In the genomic region with DNA sequence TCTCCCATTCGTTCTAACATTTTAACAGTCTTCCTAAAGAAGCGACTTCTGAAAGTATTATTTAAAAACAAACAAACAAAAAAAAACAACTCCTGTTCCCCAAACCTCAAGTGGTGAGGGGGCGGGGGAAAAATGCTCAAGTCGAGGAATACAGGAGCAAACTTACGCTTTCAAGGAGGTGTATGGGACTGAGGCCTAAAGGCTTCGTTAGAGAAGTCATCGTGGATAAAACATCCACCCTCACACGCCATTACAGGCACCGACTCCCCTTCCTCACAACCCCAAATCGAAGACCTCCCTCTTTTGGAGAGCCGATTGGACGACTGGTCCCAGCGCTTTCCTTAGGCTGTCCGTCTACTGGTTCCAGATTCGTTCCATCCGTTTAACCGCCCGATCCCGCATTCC, we compare ENCODE assay signal across 9 cellular contexts. TPM values are rescaled to one million over a fixed set of nuclear protein-coding genes. Genes with fewer than 3 reads are reported as not detected.
DNase-seq lines count a peak whose midpoint lies in the region; ATAC-seq and TF ChIP-seq lines count a peak whose summit lies in the region.
"Had no signal": no experiment of that assay in that cellular context is flagged by ENCODE, and none has a peak within 500 bp of the region (broad histone marks: within the 10 kb centered on the region; RNA-seq: fewer than 3 reads in every experiment).

No MANE protein-coding gene starts in this region.

- H3K36me3 ChIP-seq in heart right ventricle (peaks cover 0 to 34% (median 23%) of the 10 kb centered on the region in 9 donors), mammary epithelial cell (ENCODE audit: insufficient read depth, low read length) (peaks cover 25% of the 10 kb centered on the region), mesendoderm (ENCODE audit: control insufficient read depth, insufficient read depth, low read length) (peaks cover 11% of the 10 kb centered on the region), aorta (ENCODE audit: control insufficient read depth in 1 of 2, insufficient read depth in 2 of 2, low read length in 1 of 2) (peaks cover 0 to 5% of the 10 kb centered on the region in 2 donors)

- peak overlapping the region; percentile 93 for H3K56ac ChIP-seq in mesendoderm (ENCODE audit: low read length)

- peak overlapping the region; percentile 32 to 95 (median 91) for H3K27ac ChIP-seq in heart right ventricle
- peak overlapping the region; percentile 98 for H3K27ac ChIP-seq in mammary epithelial cell (ENCODE audit: insufficient read depth, low read depth, low read length)
- H3K27ac ChIP-seq in mesendoderm (ENCODE audit: low read depth, low read length): peak overlapping the region; percentile 72
- H3K27ac ChIP-seq in aorta (ENCODE audit: low read depth in 1 of 2, low read length in 2 of 2): peak overlapping the region; percentile 46 to 83

- H3K23ac ChIP-seq in mesendoderm (ENCODE audit: low read length): no peak overlapping the region

- BruUV-seq in mammary epithelial cell (replicated peaks; lab: Mats Ljungman, UMichigan): TSS peak; percentile 83

- no peaks in the 10 kb centered on the region for H3K79me1 ChIP-seq in mesendoderm (ENCODE audit: low read length)

- H3K9me3 ChIP-seq in heart right ventricle (no peaks in the 10 kb centered on the region), mammary epithelial cell (replicated peaks; ENCODE audit: insufficient read depth, low read length) (no peaks in the 10 kb centered on the region), aorta (ENCODE audit: control insufficient read depth, low read length) (no peaks in the 10 kb centered on the region)

- no peaks in the 10 kb centered on the region; the same call in none of the 2 replicates for H3K36me3 Mint-ChIP-seq in HFFc6 (ENCODE audit: low read depth)

- H3K18ac ChIP-seq in mesendoderm (ENCODE audit: low read length): peak overlapping the region; percentile 17

- H3K79me2 ChIP-seq in mammary epithelial cell (ENCODE audit: insufficient read depth, low read length) (peaks cover 88% of the 10 kb centered on the region), mesendoderm (ENCODE audit: control insufficient read depth, insufficient read depth, low read length) (peaks cover 76% of the 10 kb centered on the region)

- intact Hi-C loops in heart right ventricle (cut with DNase I) (loop anchor here in 2 of 10 donors (2.0 kb wide), 2 partner anchors 18 to 20 kb away; no protein-coding TSS in a partner anchor), cardiac septum (cut with DNase I) (no loop called here), mammary epithelial cell (cut with micrococcal nuclease) (loop anchor here (1.0 kb wide), 2 partner anchors 28 to 59 kb away; no protein-coding TSS in a partner anchor), aorta (cut with DNase I) (loop anchor here in 1 of 2 donors (1.0 to 2.0 kb wide), 2 partner anchors 20 to 45 kb away; no protein-coding TSS in a partner anchor), posterior cingulate gyrus (cut with DNase I) (no loop called here)

- in situ Hi-C loops in mammary epithelial cell (cut with MboI; ENCODE audit: low sequenced_read_pairs in 2 of 2): no loop called here

- H2AFZ ChIP-seq in mammary epithelial cell (ENCODE audit: low read depth, low read length): peak overlapping the region; percentile 29

- dilution Hi-C loops in mammary epithelial cell (cut with HindIII; ENCODE audit: low sequenced_read_pairs): no loop called here

- no peak overlapping the region for H2AK5ac ChIP-seq in mesendoderm (ENCODE audit: low read length)

- no peak overlapping the region for H2BK15ac ChIP-seq in mesendoderm (replicated peaks; ENCODE audit: low read depth)

- H3K27me3 ChIP-seq in heart right ventricle: no peaks in the 10 kb centered on the region
- no peaks in the 10 kb centered on the region for H3K27me3 ChIP-seq in mammary epithelial cell (ENCODE audit: insufficient read depth, low read length)
- H3K27me3 ChIP-seq in mesendoderm (ENCODE audit: insufficient read depth, low read length, poor library complexity): no peaks in the 10 kb centered on the region
- no peaks in the 10 kb centered on the region for H3K27me3 ChIP-seq in aorta (ENCODE audit: control insufficient read depth in 1 of 2, insufficient read depth in 2 of 2, low read length in 1 of 2)

- no peak for DNase-seq in heart right ventricle
- DNase-seq in cardiac septum (ENCODE audit: low spot score): no peak
- no peak for DNase-seq in mammary epithelial cell
- no peak for DNase-seq in mesendoderm
- DNase-seq in aorta: no peak
- DNase-seq in HFFc6: no peak
- no peak for DNase-seq in SHP77 (lab: John Stamatoyannopoulos, UW)
- DNase-seq in posterior cingulate gyrus: no peak

- WGBS in heart right ventricle, 2 donors: 0% methylated on average over 19 of the region's 19 CpGs
- 2% methylated on average over 19 of the region's 19 CpGs for WGBS in mammary epithelial cell (ENCODE audit: low coverage, missing lambda C conversion rate)
- no CpG with 5 or more reads among the region's 19 CpGs for WGBS in mesendoderm (ENCODE audit: extremely low coverage, insufficient coverage, low lambda C conversion rate)
- WGBS in aorta, 2 donors: 0% methylated on average over 19 of the region's 19 CpGs

- CTCF ChIA-PET in mammary epithelial cell (lab: Charles Lee; ENCODE audit: low non-redundant PET): interaction anchor here (0.6 to 1.4 kb wide), 4 partner anchors 20 to 82 kb away, joined by 3 to 6 read pairs (median 6); a partner anchor contains a TSS

- no peaks in the 10 kb centered on the region for H3K9me3 Mint-ChIP-seq in HFFc6
- H3K9me3 Mint-ChIP-seq: activated CD4-positive, alpha-beta T cell treated with anti-CD3 and anti-CD28 coated beads, Interleukin-2, amount 10 ng/mL, durations not matched to agents 24 days and 14 days had no signal

- no peak overlapping the region for H3K4me3 Mint-ChIP-seq in HFFc6
- H3K4me3 Mint-ChIP-seq: activated CD4-positive, alpha-beta T cell treated with anti-CD3 and anti-CD28 coated beads, Interleukin-2, amount 10 ng/mL, durations not matched to agents 24 days and 14 days had no signal

- TF ChIP-seq CTCF in heart right ventricle (IDR thresholded peaks at IDR 0.05) (no peak), mammary epithelial cell (conservative IDR thresholded peaks at IDR 0.05 in 1 of 2, IDR thresholded peaks at IDR 0.05 in 1 of 2; ENCODE audit: extremely low read depth in 1 of 2, insufficient read depth in 1 of 2, low read depth in 1 of 2, low read length in 2 of 2) (no peak), HFFc6 (IDR thresholded peaks at IDR 0.05) (no peak)

- H3K4me2 ChIP-seq in mammary epithelial cell (ENCODE audit: insufficient read depth, low read depth, low read length) (peak overlapping the region; percentile 84), mesendoderm (ENCODE audit: low read length) (peak overlapping the region; percentile 2)

- H3K9ac ChIP-seq in mammary epithelial cell (ENCODE audit: insufficient read depth, low read length): peak overlapping the region; percentile 97
- H3K9ac ChIP-seq in mesendoderm (ENCODE audit: low read length): peak overlapping the region; percentile 82

- H3K4me1 Mint-ChIP-seq in HFFc6 (ENCODE audit: low read depth): peaks cover 43% of the 10 kb centered on the region

- peak overlapping the region; percentile 7 for H2BK5ac ChIP-seq in mesendoderm (ENCODE audit: low read length)

- peaks cover 7% of the 10 kb centered on the region for H4K20me1 ChIP-seq in mammary epithelial cell (ENCODE audit: insufficient read depth, low read length)

- H3K4me3 ChIP-seq in heart right ventricle: peak overlapping the region; percentile 19 to 88 (median 74)
- H3K4me3 ChIP-seq in mammary epithelial cell (replicated peaks in 1 of 3; ENCODE audit: insufficient read depth in 1 of 3, low read depth in 2 of 3, low read length in 3 of 3): peak overlapping the region; percentile 50 to 83 (median 72)
- peak overlapping the region; percentile 85 for H3K4me3 ChIP-seq in mesendoderm (ENCODE audit: low read length)
- H3K4me3 ChIP-seq in aorta (ENCODE audit: low read length in 2 of 2): peak overlapping the region; percentile 54 to 80

- H2BK120ac ChIP-seq in mesendoderm (ENCODE audit: low read depth, low read length): no peak overlapping the region

- H3K27ac Mint-ChIP-seq in HFFc6: no peak overlapping the region

- H4K5ac ChIP-seq in mesendoderm (ENCODE audit: low read length): peak overlapping the region; percentile 1

- H3K27me3 Mint-ChIP-seq in HFFc6 (ENCODE audit: insufficient read depth): peaks cover 3% of the 10 kb centered on the region
- H3K27me3 Mint-ChIP-seq: activated CD4-positive, alpha-beta T cell treated with anti-CD3 and anti-CD28 coated beads, Interleukin-2, amount 10 ng/mL, durations not matched to agents 24 days and 14 days had no signal

- no peak overlapping the region for H4K8ac ChIP-seq in mesendoderm (ENCODE audit: low read depth, low read length)

- H3K4ac ChIP-seq in mesendoderm (ENCODE audit: low read depth, low read length): no peak overlapping the region

- ATAC-seq in heart right ventricle (no peak), aorta (ENCODE audit: low FRiP score) (no peak)

- H3K4me1 ChIP-seq in heart right ventricle: peaks cover 12 to 56% (median 49%) of the 10 kb centered on the region in 9 donors
- peaks cover 17% of the 10 kb centered on the region for H3K4me1 ChIP-seq in mammary epithelial cell (ENCODE audit: insufficient read depth, low read length)
- H3K4me1 ChIP-seq in mesendoderm (ENCODE audit: control insufficient read depth, low read depth, low read length): peaks cover 3% of the 10 kb centered on the region
- H3K4me1 ChIP-seq in aorta (ENCODE audit: control insufficient read depth in 1 of 2, insufficient read depth in 2 of 2, low read length in 2 of 2): no peaks in the 10 kb centered on the region

RNA-seq across cellular contexts. Expression of a gene that starts 0.7 kb away (rescaled TPM):
- total RNA-seq in heart right ventricle (10 to 100 TPM; 44.4 to 53.5 (median 49.7) TPM), cardiac septum (39.5 TPM), mammary epithelial cell (10 to 100 TPM; 37.2 to 68.1 TPM), aorta (10 to 100 TPM; 66.8 to 67.8 TPM)
- polyA plus RNA-seq in heart right ventricle (10 to 100 TPM; 13.4 to 19.2 TPM), mammary epithelial cell (26.9 TPM), aorta (10 to 100 TPM in 1 of 2 donors, 1 to 10 TPM in 1; 9.4 to 11.3 TPM)
- 126 TPM for polyA minus RNA-seq in mammary epithelial cell
- polyA plus RNA-seq in mesendoderm (2013, experiment 1 of 2): 88.5 TPM
- polyA plus RNA-seq in mesendoderm (2013, experiment 2 of 2): 87.9 TPM
- 100 to 1,000 TPM in 4 of 6 experiments, 10 to 100 TPM in 2; 76.8 to 128 (median 117) TPM for total RNA-seq in HFFc6 (2021; fragmentation: NEBNext Ultra II Directional; extraction: Animal tissue kit (Norgen Biotek cat#: 25700))

RNA-seq across cellular contexts. Expression of a gene that starts 1.3 kb away (rescaled TPM):
- total RNA-seq in heart right ventricle (100 to 1,000 TPM; 419 to 538 (median 462) TPM), cardiac septum (439 TPM), mammary epithelial cell (1,000 to 10,000 TPM in 1 of 2 donors, 100 to 1,000 TPM in 1; 216 to 1,018 TPM), aorta (100 to 1,000 TPM; 645 to 782 TPM)
- polyA plus RNA-seq in heart right ventricle (100 to 1,000 TPM; 353 to 641 TPM), mammary epithelial cell (973 TPM), aorta (1,000 to 10,000 TPM in 1 of 2 donors, 100 to 1,000 TPM in 1; 846 to 1,277 TPM)
- polyA minus RNA-seq in mammary epithelial cell: 602 TPM
- polyA plus RNA-seq in mesendoderm (2013, experiment 1 of 2): 2,676 TPM
- 2,661 TPM for polyA plus RNA-seq in mesendoderm (2013, experiment 2 of 2)
- total RNA-seq in HFFc6 (2021; fragmentation: NEBNext Ultra II Directional; extraction: Animal tissue kit (Norgen Biotek cat#: 25700)): 1,000 to 10,000 TPM in 3 of 6 experiments, 100 to 1,000 TPM in 3; 768 to 1,141 (median 1,018) TPM

RNA-seq across cellular contexts. Expression of a gene that starts 21.6 kb away (rescaled TPM):
- total RNA-seq in heart right ventricle (1 to 10 TPM in 1 of 10 donors, under 1 TPM in 8, not detected in 1; 0.17 to 1.4 (median 0.50) TPM), cardiac septum (1.2 TPM), mammary epithelial cell (under 1 TPM; 0.26 to 0.67 TPM), aorta (1 to 10 TPM; 3.2 to 3.3 TPM)
- polyA plus RNA-seq in heart right ventricle (under 1 TPM in 1 of 2 donors, not detected in 1; 0.28 TPM), mammary epithelial cell (0.54 TPM), aorta (under 1 TPM in 1 of 2 donors, not detected in 1; 0.28 TPM)
- not detected for polyA minus RNA-seq in mammary epithelial cell
- polyA plus RNA-seq in mesendoderm (2013, experiment 1 of 2): 1.4 TPM
- 1.7 TPM for polyA plus RNA-seq in mesendoderm (2013, experiment 2 of 2)
- total RNA-seq in HFFc6 (2021; fragmentation: NEBNext Ultra II Directional; extraction: Animal tissue kit (Norgen Biotek cat#: 25700)): under 1 TPM; 0.21 to 0.59 (median 0.32) TPM
- total RNA-seq: activated CD4-positive, alpha-beta T cell treated with anti-CD3 and anti-CD28 coated beads, Interleukin-2, amount 10 ng/mL, durations not matched to agents 24 days and 14 days had no signal

RNA-seq across cellular contexts. Expression of a gene that starts 45.7 kb away (rescaled TPM):
- total RNA-seq in heart right ventricle: 100 to 1,000 TPM; 111 to 143 (median 131) TPM
- 100 to 1,000 TPM in 1 of 2 donors, 10 to 100 TPM in 1; 64.0 to 152 TPM for polyA plus RNA-seq in heart right ventricle
- total RNA-seq in cardiac septum: 106 TPM
- total RNA-seq in mammary epithelial cell: 100 to 1,000 TPM; 113 to 155 TPM
- polyA plus RNA-seq in mammary epithelial cell: 172 TPM
- polyA minus RNA-seq in mammary epithelial cell: 168 TPM
- polyA plus RNA-seq in mesendoderm (2013, experiment 1 of 2): 105 TPM
- 99.7 TPM for polyA plus RNA-seq in mesendoderm (2013, experiment 2 of 2)
- 10 to 100 TPM; 71.5 to 72.1 TPM for total RNA-seq in aorta
- 10 to 100 TPM; 54.1 to 63.0 TPM for polyA plus RNA-seq in aorta
- 100 to 1,000 TPM; 178 to 225 (median 200) TPM for total RNA-seq in HFFc6 (2021; fragmentation: NEBNext Ultra II Directional; extraction: Animal tissue kit (Norgen Biotek cat#: 25700))
